11 cellular contexts compared by ENCODE assay signal in genomic region chr1:219659005-219659632, GRCh38. TPM values are rescaled to one million over a fixed set of nuclear protein-coding genes. Genes with fewer than 3 reads are reported as not detected.
DNase-seq lines count a peak whose midpoint lies in the region; ATAC-seq, FAIRE-seq and TF ChIP-seq lines count a peak whose summit lies in the region.
"Had no signal": no experiment of that assay in that cellular context is flagged by ENCODE, and none has a peak within 500 bp of the region (broad histone marks: within the 10 kb centered on the region; RNA-seq: fewer than 3 reads in every experiment).

No MANE protein-coding gene starts in this region.

- peaks cover 13% of the 10 kb centered on the region for H3K27me3 Mint-ChIP-seq in activated CD4-positive, alpha-beta T cell treated with anti-CD3 and anti-CD28 coated beads for 36 hours

- no peaks in the 10 kb centered on the region for H3K9me3 ChIP-seq in A549

- no peak overlapping the region for H3K4me3 Mint-ChIP-seq in activated CD4-positive, alpha-beta T cell treated with anti-CD3 and anti-CD28 coated beads for 36 hours

- intact Hi-C loops in activated CD4-positive, alpha-beta T cell treated with anti-CD3 and anti-CD28 coated beads for 36 hours (cut with DNase I, micrococcal nuclease): no loop called here

- H3K4me1 Mint-ChIP-seq in activated CD4-positive, alpha-beta T cell treated with anti-CD3 and anti-CD28 coated beads for 36 hours: no peaks in the 10 kb centered on the region

- no peak for TF ChIP-seq EP300 in A549 (IDR thresholded peaks at IDR 0.05)

- CTCF ChIA-PET in A549 (lab: Yijun Ruan, JAX): interaction anchor here (0.6 to 2.4 kb wide), 3 partner anchors 15 to 1399 kb away, joined by 3 to 11 read pairs (median 6); no protein-coding TSS in a partner anchor
- CTCF ChIA-PET in activated CD4-positive, alpha-beta T cell treated with anti-CD3 and anti-CD28 coated beads for 36 hours (lab: Charles Lee): no interaction called here

- H3K4me1 ChIP-seq in A549: peaks cover 23% of the 10 kb centered on the region

- no peaks in the 10 kb centered on the region for H3K36me3 Mint-ChIP-seq in activated CD4-positive, alpha-beta T cell treated with anti-CD3 and anti-CD28 coated beads for 36 hours (ENCODE audit: low read depth)

- FAIRE-seq in A549 (lab: Jason Lieb, UNC): no peak
- FAIRE-seq: keratinocyte had no signal

- peak overlapping the region; percentile 25 to 35; a peak in 1 of 6 replicates for H3K27ac ChIP-seq in A549

- no peak overlapping the region for H3K4me3 ChIP-seq in A549
- no peak overlapping the region for H3K4me3 ChIP-seq in astrocyte of the cerebellum (ENCODE audit: low read depth, low read length)

- WGBS in A549 (ENCODE audit: missing lambda C conversion rate): 39% methylated on average over 4 of the region's 4 CpGs

- TF ChIP-seq POLR2A in A549 (IDR thresholded peaks at IDR 0.05; ENCODE audit: low read length): no peak

- H3K27ac Mint-ChIP-seq in activated CD4-positive, alpha-beta T cell treated with anti-CD3 and anti-CD28 coated beads for 36 hours: no peak overlapping the region

- no peak for ATAC-seq in A549
- ATAC-seq in GM19463 (IDR thresholded peaks at IDR 0.05; ENCODE audit: unreplicated experiment): peak; percentile 57
- ATAC-seq in HG03196 (IDR thresholded peaks at IDR 0.05; ENCODE audit: unreplicated experiment): peak; percentile 63
- ATAC-seq in activated CD4-positive, alpha-beta T cell treated with anti-CD3 and anti-CD28 coated beads for 36 hours: no peak

- no peak for TF ChIP-seq CTCF in A549 (IDR thresholded peaks at IDR 0.05)
- no peak for TF ChIP-seq CTCF in astrocyte of the cerebellum (IDR thresholded peaks at IDR 0.05; ENCODE audit: low read depth, low read length, missing control alignments)

- DNase-seq in A549 (ENCODE audit: low read depth in 1 of 2, low spot score in 1 of 2) (no peak), astrocyte of the cerebellum (ENCODE audit: low read depth) (peak; percentile 69), NCI-H2081 treated with DMSO at 0.1 percent for 48 hours (lab: John Stamatoyannopoulos, UW) (no peak), HPDE6-E6E7 (ENCODE audit: extremely low spot score) (no peak), NCI-H1436 treated with DMSO at 0.1 percent for 48 hours (lab: John Stamatoyannopoulos, UW) (no peak)
- DNase-seq in activated CD4-positive, alpha-beta T cell treated with anti-CD3 and anti-CD28 coated beads for 36 hours: no peak
- DNase-seq: activated naive CD4-positive, alpha-beta T cell treated with anti-CD3 and anti-CD28 coated beads, Interleukin-2, amount 50 U/mL, for 16 hours; NCI-H82 had no signal

- H3K4me2 ChIP-seq in A549: peak overlapping the region; percentile 58

- no peak for TF ChIP-seq RAD21 in A549 (conservative IDR thresholded peaks at IDR 0.05 in 1 of 2, IDR thresholded peaks at IDR 0.05 in 1 of 2)

- in situ Hi-C loops in astrocyte of the cerebellum (cut with HindIII; ENCODE audit: low sequenced_read_pairs): no loop called here

- H3K9me3 Mint-ChIP-seq in activated CD4-positive, alpha-beta T cell treated with anti-CD3 and anti-CD28 coated beads for 36 hours (ENCODE audit: low read depth): no peaks in the 10 kb centered on the region

- POLR2A ChIA-PET in A549 (lab: Yijun Ruan, JAX): no interaction called here
- POLR2A ChIA-PET in activated CD4-positive, alpha-beta T cell treated with anti-CD3 and anti-CD28 coated beads for 36 hours (lab: Charles Lee): no interaction called here

TF ChIP-seq in A549, 52 proteins besides CTCF, POLR2A, EP300 and RAD21:
- TF ChIP-seq MAFK (IDR thresholded peaks at IDR 0.05; ENCODE audit: partially characterized antibody): peak; percentile 40
- no peak for TF ChIP-seq FOXS1 (CRISPR knock-in tag; IDR thresholded peaks at IDR 0.05)

RNA-seq across cellular contexts. Expression of gene ZC3H11B, which starts 46.2 kb away (rescaled TPM):
- polyA plus RNA-seq in A549 (2011; rRNA removed): 0.09 TPM in 2 replicates
- polyA plus RNA-seq in A549 (2012; cell fraction: cytosol; rRNA removed): not detected in 2 replicates
- 0.02 TPM in 1 of 2 replicates, not detected in the other for polyA plus RNA-seq in A549 (2012; cell fraction: nucleus; rRNA removed)
- 0.04 to 0.05 TPM (median 0.05 TPM) in 3 replicates for polyA plus RNA-seq in A549 (2017; fragmentation: RNase III; extraction: RNeasy Plus Mini Kit Qiagen cat#74134 plus additional on column Dnase treatment)
- 0.21 TPM in 1 of 2 replicates, not detected in the other for polyA minus RNA-seq in A549 (2011; rRNA and poly(A)+ RNA removed)
- total RNA-seq in activated CD4-positive, alpha-beta T cell treated with anti-CD3 and anti-CD28 coated beads for 36 hours: under 1 TPM; 0.19 to 0.34 TPM

Comparison
In these comparisons a context has a peak if more than half of its experiments do, and no peak if none do; other contexts are left out.
1. ATAC-seq: peak in GM19463 (single experiment) and HG03196 (single experiment); none in A549 (0 of 2) and activated CD4-positive, alpha-beta T cell treated with anti-CD3 and anti-CD28 coated beads for 36 hours (single experiment).